Comparison of ENCODE assay signal across 21 cellular contexts in genomic region chr6:154749341-154749740, GRCh38. TPM values are rescaled to one million over a fixed set of nuclear protein-coding genes. Genes with fewer than 3 reads are reported as not detected.
DNase-seq lines count a peak whose midpoint lies in the region; ATAC-seq, FAIRE-seq and TF ChIP-seq lines count a peak whose summit lies in the region.
"Had no signal": no experiment of that assay in that cellular context is flagged by ENCODE, and none has a peak within 500 bp of the region (broad histone marks: within the 10 kb centered on the region; RNA-seq: fewer than 3 reads in every experiment).

No MANE protein-coding gene starts in this region.

- H3K79me2 ChIP-seq in HepG2 (ENCODE audit: insufficient read depth, low read length), result peaks cover 100% of the 10 kb centered on the region

- CTCF ChIA-PET in HepG2 (lab: Yijun Ruan, JAX; ENCODE audit: low intra/inter-chr PET ratio, low total read pairs), result no interaction called here

- POLR2A ChIA-PET in HepG2 (lab: Yijun Ruan, JAX), result interaction anchor here (1.4 kb wide), 1 partner anchor 15 kb away, joined by 3 read pairs; no protein-coding TSS in a partner anchor

- TF ChIP-seq EP300 in HepG2 (IDR thresholded peaks at IDR 0.05; ENCODE audit: low read depth in 2 of 2, low read length in 2 of 2) (no peak), HepG2 (CRISPR knock-in tag; IDR thresholded peaks at IDR 0.05; ENCODE audit: borderline replicate concordance) (no peak)

- peak; percentile 60 for DNase-seq in DMS 273 (lab: John Stamatoyannopoulos, UW; ENCODE audit: unreplicated experiment)
- DNase-seq in DMS 273 treated with DMSO at 0.1 percent for 48 hours (lab: John Stamatoyannopoulos, UW), result no peak
- no peak for DNase-seq in HepG2 (ENCODE audit: low spot score)
- no peak for DNase-seq in right lobe of liver
- no peak for DNase-seq in mesothelial cell of epicardium (ENCODE audit: low spot score in 2 of 2, unreplicated experiment in 2 of 2)
- no peak for DNase-seq in type B pancreatic cell (ENCODE audit: extremely low spot score, unreplicated experiment)
- DNase-seq in EL, result no peak
- no peak for DNase-seq in left lung
- DNase-seq: COR-L47, DND-41, GF-D8, NCI-H1930, NCI-H2227 treated with DMSO at 0.1 percent for 48 hours, NCI-H774 had no signal

- H3K36me3 Mint-ChIP-seq in mesothelial cell of epicardium, result peaks cover 7% of the 10 kb centered on the region
- H3K36me3 Mint-ChIP-seq in type B pancreatic cell, result peaks cover 18% of the 10 kb centered on the region

- no peak overlapping the region for H3K27ac ChIP-seq in HepG2 (ENCODE audit: extremely low read length, insufficient read depth, low read length)
- no peak overlapping the region for H3K27ac ChIP-seq in right lobe of liver
- no peak overlapping the region for H3K27ac ChIP-seq in left lung
- H3K27ac ChIP-seq: 22Rv1, BLaER1, SK-N-MC had no signal

- in situ Hi-C loops in HepG2 (cut with HindIII; ENCODE audit: extremely low pct_ligation_motif_present, low pct_unique_long_range_greater_than_20kb), result no loop called here

- no TSS peak for BruUV-seq in HepG2 (replicated peaks; lab: Mats Ljungman, UMichigan)

- H3K36me3 ChIP-seq in HepG2 (replicated peaks in 1 of 2; ENCODE audit: control insufficient read depth in 1 of 2, insufficient read depth in 2 of 2, low read length in 2 of 2) (peaks cover 1 to 4% of the 10 kb centered on the region in 2 experiments; a peak in 3 of 5 replicates), right lobe of liver (no peaks in the 10 kb centered on the region), left lung (no peaks in the 10 kb centered on the region)

- ATAC-seq in HepG2 (no peak), right lobe of liver (no peak), left lung (no peak)
- ATAC-seq: HCT116, Panc1, Right ventricle myocardium inferior had no signal

- H2AFZ ChIP-seq in HepG2 (ENCODE audit: low read length), result no peak overlapping the region

- TF ChIP-seq RAD21 in HepG2 (CRISPR knock-in tag; IDR thresholded peaks at IDR 0.05), result no peak

- H3K9ac ChIP-seq in HepG2 (ENCODE audit: insufficient read depth, low read depth, low read length), result no peak overlapping the region
- H3K9ac ChIP-seq: BLaER1 had no signal

- no peaks in the 10 kb centered on the region for H3K9me3 Mint-ChIP-seq in mesothelial cell of epicardium
- H3K9me3 Mint-ChIP-seq in type B pancreatic cell, result no peaks in the 10 kb centered on the region

- H3K27ac Mint-ChIP-seq in mesothelial cell of epicardium (peak overlapping the region; percentile 28), type B pancreatic cell (peak overlapping the region; percentile 44)

- H3K4me1 ChIP-seq in HepG2 (ENCODE audit: insufficient read depth, low read length) (peaks cover 15% of the 10 kb centered on the region), right lobe of liver (peaks cover 0 to 16% (median 0%) of the 10 kb centered on the region in 4 donors), left lung (peaks cover 0 to 57% of the 10 kb centered on the region in 2 donors)

- no peak for FAIRE-seq in HepG2 (lab: Jason Lieb, UNC)
- FAIRE-seq: GM19239 had no signal

- no peaks in the 10 kb centered on the region for H3K9me3 ChIP-seq in HepG2 (ENCODE audit: low read length)
- no peaks in the 10 kb centered on the region for H3K9me3 ChIP-seq in right lobe of liver
- no peaks in the 10 kb centered on the region for H3K9me3 ChIP-seq in left lung

- no peak overlapping the region for H3K4me2 ChIP-seq in HepG2 (ENCODE audit: low read depth, low read length)
- H3K4me2 ChIP-seq: BLaER1 had no signal

- intact Hi-C loops in HepG2 (cut with micrococcal nuclease; ENCODE audit: unreplicated experiment), result no loop called here
- intact Hi-C loops in right lobe of liver (cut with DNase I), result no loop called here
- intact Hi-C loops in left lung (cut with DNase I), result no loop called here

- peaks cover 89% of the 10 kb centered on the region for H4K20me1 ChIP-seq in HepG2 (ENCODE audit: insufficient read depth, low read length)

- H3K4me3 ChIP-seq in HepG2 (replicated peaks in 1 of 3; ENCODE audit: insufficient read depth in 1 of 3, low read depth in 2 of 3, low read length in 3 of 3), result no peak overlapping the region
- H3K4me3 ChIP-seq in right lobe of liver, result no peak overlapping the region
- no peak overlapping the region for H3K4me3 ChIP-seq in left lung
- H3K4me3 ChIP-seq: BLaER1, SK-N-MC had no signal

- 93% methylated on average over 3 of the region's 3 CpGs for WGBS in HepG2 (ENCODE audit: low lambda C conversion rate)
- WGBS in right lobe of liver (ENCODE audit: insufficient coverage, low coverage, low lambda C conversion rate, missing lambda C conversion rate), result 88% methylated on average over 3 of the region's 3 CpGs

- peaks cover 12% of the 10 kb centered on the region for H3K4me1 Mint-ChIP-seq in mesothelial cell of epicardium
- peaks cover 24% of the 10 kb centered on the region for H3K4me1 Mint-ChIP-seq in type B pancreatic cell (ENCODE audit: unreplicated experiment)

- H3K27me3 ChIP-seq in HepG2 (ENCODE audit: control insufficient read depth in 1 of 2, insufficient read depth in 2 of 2, low read length in 2 of 2) (no peaks in the 10 kb centered on the region), right lobe of liver (no peaks in the 10 kb centered on the region), left lung (no peaks in the 10 kb centered on the region)
- H3K27me3 ChIP-seq: BLaER1 had no signal

- TF ChIP-seq CTCF in HepG2 (CRISPR knock-in tag; IDR thresholded peaks at IDR 0.05) (no peak), right lobe of liver (IDR thresholded peaks at IDR 0.05) (no peak), mesothelial cell of epicardium (IDR thresholded peaks at IDR 0.05; ENCODE audit: unreplicated experiment) (no peak), type B pancreatic cell (conservative IDR thresholded peaks at IDR 0.05) (no peak), left lung (IDR thresholded peaks at IDR 0.05) (no peak)

- no peaks in the 10 kb centered on the region for H3K27me3 Mint-ChIP-seq in mesothelial cell of epicardium (ENCODE audit: low read depth)
- no peaks in the 10 kb centered on the region for H3K27me3 Mint-ChIP-seq in type B pancreatic cell

- TF ChIP-seq POLR2A in HepG2 (IDR thresholded peaks at IDR 0.05; ENCODE audit: insufficient read depth in 1 of 2, low read depth in 2 of 2, low read length in 2 of 2) (no peak), right lobe of liver (IDR thresholded peaks at IDR 0.05) (no peak)

- H3K4me3 Mint-ChIP-seq in mesothelial cell of epicardium (no peak overlapping the region), type B pancreatic cell (no peak overlapping the region)

TF ChIP-seq in HepG2, 621 proteins besides CTCF, POLR2A, EP300 and RAD21:
- TF ChIP-seq ZNF670 (CRISPR knock-in tag; IDR thresholded peaks at IDR 0.05; ENCODE audit: borderline replicate concordance) (0 out of 2 replicates have a peak, but pooled peaks have one; percentile 28), TARDBP (CRISPR knock-in tag; IDR thresholded peaks at IDR 0.05) (no peak), ZFAT (CRISPR knock-in tag; conservative IDR thresholded peaks at IDR 0.05) (no peak), KDM6A (CRISPR knock-in tag; IDR thresholded peaks at IDR 0.05; ENCODE audit: low read depth) (no peak), ZNF263 (CRISPR knock-in tag; IDR thresholded peaks at IDR 0.05) (no peak)
- TF ChIP-seq, protein P1, sequence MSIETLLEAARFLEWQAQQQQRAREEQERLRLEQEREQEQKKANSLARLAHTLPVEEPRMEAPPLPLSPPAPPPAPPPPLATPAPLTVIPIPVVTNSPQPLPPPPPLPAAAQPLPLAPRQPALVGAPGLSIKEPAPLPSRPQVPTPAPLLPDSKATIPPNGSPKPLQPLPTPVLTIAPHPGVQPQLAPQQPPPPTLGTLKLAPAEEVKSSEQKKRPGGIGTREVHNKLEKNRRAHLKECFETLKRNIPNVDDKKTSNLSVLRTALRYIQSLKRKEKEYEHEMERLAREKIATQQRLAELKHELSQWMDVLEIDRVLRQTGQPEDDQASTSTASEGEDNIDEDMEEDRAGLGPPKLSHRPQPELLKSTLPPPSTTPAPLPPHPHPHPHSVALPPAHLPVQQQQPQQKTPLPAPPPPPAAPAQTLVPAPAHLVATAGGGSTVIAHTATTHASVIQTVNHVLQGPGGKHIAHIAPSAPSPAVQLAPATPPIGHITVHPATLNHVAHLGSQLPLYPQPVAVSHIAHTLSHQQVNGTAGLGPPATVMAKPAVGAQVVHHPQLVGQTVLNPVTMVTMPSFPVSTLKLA (IDR thresholded peaks at IDR 0.05), result no peak

RNA-seq across cellular contexts. Expression of gene SCAF8, which starts 16.1 kb away (rescaled TPM):
- total RNA-seq in HepG2 (2016; rRNA removed; fragmentation: Illumina TruSeq; extraction: Trizol) (40.8 and 47.3 TPM in 2 replicates), right lobe of liver (10 to 100 TPM; 12.7 to 17.2 (median 14.3) TPM), mesothelial cell of epicardium (75.8 to 79.9 TPM (median 76.7 TPM) in 3 replicates), type B pancreatic cell (ENCODE audit: low replicate concordance) (45.7 and 58.7 TPM in 2 replicates), left lung (10 to 100 TPM; 34.3 to 34.7 TPM)
- total RNA-seq in HepG2 (2016; cell fraction: cytosol; rRNA removed; fragmentation: Illumina TruSeq; extraction: Trizol; ENCODE audit: low read depth), result 26.0 and 29.0 TPM in 2 replicates
- total RNA-seq in HepG2 (2016; cell fraction: insoluble cytoplasmic fraction; rRNA removed; fragmentation: Illumina TruSeq; extraction: Trizol), result 40.5 and 41.2 TPM in 2 replicates
- 28.7 and 35.1 TPM in 2 replicates for total RNA-seq in HepG2 (2016; cell fraction: membrane; rRNA removed; fragmentation: Illumina TruSeq; extraction: Trizol)
- 50.1 and 57.5 TPM in 2 replicates for total RNA-seq in HepG2 (2016; cell fraction: nucleus; rRNA removed; fragmentation: Illumina TruSeq; extraction: Trizol)
- 15.3 and 15.9 TPM in 2 replicates for polyA plus RNA-seq in HepG2 (2011; rRNA removed)
- 8.6 and 12.5 TPM in 2 replicates for polyA plus RNA-seq in HepG2 (2011; cell fraction: cytosol; rRNA removed)
- 18.2 and 21.0 TPM in 2 replicates for polyA plus RNA-seq in HepG2 (2011; cell fraction: nucleus; rRNA removed)
- polyA plus RNA-seq in HepG2 (2012), result 18.5 and 22.9 TPM in 2 replicates
- polyA plus RNA-seq in HepG2 (2016; cell fraction: cytosol; fragmentation: Illumina TruSeq; extraction: Trizol; ENCODE audit: low read depth), result 1.1 and 1.3 TPM in 2 replicates
- polyA plus RNA-seq in HepG2 (2016; cell fraction: insoluble cytoplasmic fraction; fragmentation: Illumina TruSeq; extraction: Trizol; ENCODE audit: low read depth), result 29.6 and 35.5 TPM in 2 replicates
- 4.5 and 5.1 TPM in 2 replicates for polyA plus RNA-seq in HepG2 (2016; cell fraction: membrane; fragmentation: Illumina TruSeq; extraction: Trizol; ENCODE audit: low read depth)
- polyA plus RNA-seq in HepG2 (2016; cell fraction: nucleus; fragmentation: Illumina TruSeq; extraction: Trizol; ENCODE audit: insufficient read depth, low read depth), result 46.1 and 46.5 TPM in 2 replicates
- 13.0 and 26.4 TPM in 2 replicates for polyA minus RNA-seq in HepG2 (2011; rRNA and poly(A)+ RNA removed; ENCODE audit: low replicate concordance)
- 29.2 and 29.5 TPM in 2 replicates for polyA minus RNA-seq in HepG2 (2011; cell fraction: cytosol; rRNA and poly(A)+ RNA removed)
- 91.9 and 92.7 TPM in 2 replicates for polyA minus RNA-seq in HepG2 (2011; cell fraction: nucleus; rRNA and poly(A)+ RNA removed)
